In genomic region chr20:20491110-20491783, GRCh38 we compare ENCODE assay signal across 13 cellular contexts.
A peak's percentile ranks its signal among the peaks of the same experiment; 100 is the strongest.
DNase-seq lines count a peak whose midpoint lies in the region; ATAC-seq and TF ChIP-seq lines count a peak whose summit lies in the region.
"Had no signal": no experiment of that assay in that cellular context is flagged by ENCODE, and none has a peak within 500 bp of the region (broad histone marks: within the 10 kb centered on the region; RNA-seq: fewer than 3 reads in every experiment).

No MANE protein-coding gene starts in this region.

- no peaks in the 10 kb centered on the region for H3K27me3 ChIP-seq in foreskin keratinocyte
- H3K27me3 ChIP-seq: spleen had no signal

- ATAC-seq in GM18858 (IDR thresholded peaks at IDR 0.05; ENCODE audit: unreplicated experiment), result peak; percentile 32
- ATAC-seq in foreskin keratinocyte, result peak; percentile 74
- no peak for ATAC-seq in natural killer cell treated with Interleukin-12 subunit alpha and Interleukin-12 subunit beta and Interleukin-15 and Interleukin-18, amount 100 ng/mL, for 72 hours
- no peak for ATAC-seq in HG03571 (IDR thresholded peaks at IDR 0.05; ENCODE audit: unreplicated experiment)
- ATAC-seq: CD8-positive, alpha-beta T cell; natural killer cell had no signal

- H3K4me1 Mint-ChIP-seq in activated T-helper 2 cell treated with anti-CD3 and anti-CD28 coated beads, Interferon-gamma antibody, Interleukin-2, Interleukin-4, amounts not matched to agents 10 μg/mL and 5 μg/mL and 100 μg/mL, durations not matched to agents 14 hours and 24 hours and 36 hours (ENCODE audit: low read depth), result peaks cover 76% of the 10 kb centered on the region
- H3K4me1 Mint-ChIP-seq in natural killer cell treated with Interleukin-12 subunit alpha and Interleukin-12 subunit beta and Interleukin-15 and Interleukin-18, amount 100 ng/mL, for 72 hours (ENCODE audit: low read depth in 2 of 2), result peaks cover 0 to 5% of the 10 kb centered on the region in 2 donors
- H3K4me1 Mint-ChIP-seq: natural killer cell had no signal

- no peaks in the 10 kb centered on the region for H3K27me3 Mint-ChIP-seq in activated T-helper 2 cell treated with anti-CD3 and anti-CD28 coated beads, Interferon-gamma antibody, Interleukin-2, Interleukin-4, amounts not matched to agents 10 μg/mL and 5 μg/mL and 100 μg/mL, durations not matched to agents 14 hours and 24 hours and 36 hours (ENCODE audit: low read depth)
- no peaks in the 10 kb centered on the region for H3K27me3 Mint-ChIP-seq in natural killer cell treated with Interleukin-12 subunit alpha and Interleukin-12 subunit beta and Interleukin-15 and Interleukin-18, amount 100 ng/mL, for 72 hours

- peaks cover 5% of the 10 kb centered on the region for H3K9me3 Mint-ChIP-seq in activated T-helper 2 cell treated with anti-CD3 and anti-CD28 coated beads, Interferon-gamma antibody, Interleukin-2, Interleukin-4, amounts not matched to agents 10 μg/mL and 5 μg/mL and 100 μg/mL, durations not matched to agents 14 hours and 24 hours and 36 hours
- no peaks in the 10 kb centered on the region for H3K9me3 Mint-ChIP-seq in natural killer cell treated with Interleukin-12 subunit alpha and Interleukin-12 subunit beta and Interleukin-15 and Interleukin-18, amount 100 ng/mL, for 72 hours
- H3K9me3 Mint-ChIP-seq: CD8-positive, alpha-beta T cell; natural killer cell had no signal

- peaks cover 54% of the 10 kb centered on the region for H3K36me3 Mint-ChIP-seq in activated T-helper 2 cell treated with anti-CD3 and anti-CD28 coated beads, Interferon-gamma antibody, Interleukin-2, Interleukin-4, amounts not matched to agents 10 μg/mL and 5 μg/mL and 100 μg/mL, durations not matched to agents 14 hours and 24 hours and 36 hours (ENCODE audit: low read depth)
- peaks cover 28% of the 10 kb centered on the region for H3K36me3 Mint-ChIP-seq in natural killer cell treated with Interleukin-12 subunit alpha and Interleukin-12 subunit beta and Interleukin-15 and Interleukin-18, amount 100 ng/mL, for 72 hours

- peaks cover 12% of the 10 kb centered on the region for H3K4me1 ChIP-seq in foreskin keratinocyte
- H3K4me1 ChIP-seq: spleen had no signal

- DNase-seq in AG20443 (ENCODE audit: low spot score), result peak; percentile 29
- DNase-seq in activated T-helper 2 cell treated with anti-CD3 and anti-CD28 coated beads, Interferon-gamma antibody, Interleukin-2, Interleukin-4, amounts not matched to agents 10 μg/mL and 5 μg/mL and 100 μg/mL, durations not matched to agents 14 hours and 24 hours and 36 hours (ENCODE audit: low spot score), result no peak
- peak in 1 of 2 donors; percentile 61 for DNase-seq in foreskin keratinocyte
- no peak for DNase-seq in NCI-H82 (lab: John Stamatoyannopoulos, UW)
- DNase-seq in natural killer cell treated with Interleukin-12 subunit alpha and Interleukin-12 subunit beta and Interleukin-15 and Interleukin-18, amount 100 ng/mL, for 72 hours (ENCODE audit: low spot score), result no peak
- DNase-seq in NCI-H2081 treated with DMSO at 0.1 percent for 48 hours (lab: John Stamatoyannopoulos, UW), result no peak
- DNase-seq: CD8-positive, alpha-beta T cell; natural killer cell; NCI-H2107; OCI-M1; spleen had no signal

- H3K4me3 Mint-ChIP-seq in activated T-helper 2 cell treated with anti-CD3 and anti-CD28 coated beads, Interferon-gamma antibody, Interleukin-2, Interleukin-4, amounts not matched to agents 10 μg/mL and 5 μg/mL and 100 μg/mL, durations not matched to agents 14 hours and 24 hours and 36 hours (ENCODE audit: low read depth), result peak overlapping the region; percentile 90
- H3K4me3 Mint-ChIP-seq in natural killer cell treated with Interleukin-12 subunit alpha and Interleukin-12 subunit beta and Interleukin-15 and Interleukin-18, amount 100 ng/mL, for 72 hours, result no peak overlapping the region
- H3K4me3 Mint-ChIP-seq: CD8-positive, alpha-beta T cell; natural killer cell had no signal

- H3K27ac ChIP-seq in foreskin keratinocyte, result no peak overlapping the region
- H3K27ac ChIP-seq: spleen had no signal

- H3K27ac Mint-ChIP-seq in activated T-helper 2 cell treated with anti-CD3 and anti-CD28 coated beads, Interferon-gamma antibody, Interleukin-2, Interleukin-4, amounts not matched to agents 10 μg/mL and 5 μg/mL and 100 μg/mL, durations not matched to agents 14 hours and 24 hours and 36 hours, result peak overlapping the region; percentile 100
- H3K27ac Mint-ChIP-seq in natural killer cell treated with Interleukin-12 subunit alpha and Interleukin-12 subunit beta and Interleukin-15 and Interleukin-18, amount 100 ng/mL, for 72 hours, result peak overlapping the region in 1 of 2 donors; percentile 26
- H3K27ac Mint-ChIP-seq: CD8-positive, alpha-beta T cell; natural killer cell had no signal

- intact Hi-C loops in activated T-helper 2 cell treated with anti-CD3 and anti-CD28 coated beads, Interferon-gamma antibody, Interleukin-2, Interleukin-4, amounts not matched to agents 10 μg/mL and 5 μg/mL and 100 μg/mL, durations not matched to agents 14 hours and 24 hours and 36 hours (cut with micrococcal nuclease), result loop anchor here (1.0 to 10.0 kb wide), 6 partner anchors 11 to 546 kb away; no protein-coding TSS in a partner anchor

- no peak for TF ChIP-seq CTCF in foreskin keratinocyte (conservative IDR thresholded peaks at IDR 0.05)

Comparison
In these comparisons a context has a peak if more than half of its experiments do, and no peak if none do; other contexts are left out.
1. ATAC-seq: peak in GM18858 (single experiment) and foreskin keratinocyte (single experiment); none in natural killer cell treated with Interleukin-12 subunit alpha and Interleukin-12 subunit beta and Interleukin-15 and Interleukin-18, amount 100 ng/mL, for 72 hours (0 of 2) and HG03571 (single experiment).